ENCODE assay signal across 2 cellular contexts in genomic region chr2:137357641-137358040, GRCh38.
A peak's percentile ranks its signal among the peaks of the same experiment; 100 is the strongest.
TF ChIP-seq lines count a peak whose summit lies in the region.

No MANE protein-coding gene starts in this region.

TF ChIP-seq in HepG2, 621 proteins besides CTCF, POLR2A, EP300 and RAD21:
- TF ChIP-seq ZNF235 (CRISPR knock-in tag; IDR thresholded peaks at IDR 0.05; ENCODE audit: borderline replicate concordance): no peak
- 0 out of 2 replicates have a peak, but pooled peaks have one; percentile 5 for TF ChIP-seq CEBPB (IDR thresholded peaks at IDR 0.05; ENCODE audit: borderline replicate concordance, low read depth, low read length)
- no peak for TF ChIP-seq MYNN (CRISPR knock-in tag; IDR thresholded peaks at IDR 0.05; ENCODE audit: low read depth)

TF ChIP-seq in H1, 55 proteins besides CTCF, POLR2A, EP300 and RAD21:
- no peak for TF ChIP-seq BACH1 (IDR thresholded peaks at IDR 0.05; ENCODE audit: low read length)
- no peak for TF ChIP-seq BRCA1 (IDR thresholded peaks at IDR 0.05; ENCODE audit: low read depth, low read length)
- TF ChIP-seq CHD2 (IDR thresholded peaks at IDR 0.05; ENCODE audit: low read length): no peak
- TF ChIP-seq MAFK (IDR thresholded peaks at IDR 0.05; ENCODE audit: low read depth, low read length): no peak
- TF ChIP-seq, protein P1, sequence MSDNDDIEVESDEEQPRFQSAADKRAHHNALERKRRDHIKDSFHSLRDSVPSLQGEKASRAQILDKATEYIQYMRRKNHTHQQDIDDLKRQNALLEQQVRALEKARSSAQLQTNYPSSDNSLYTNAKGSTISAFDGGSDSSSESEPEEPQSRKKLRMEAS (IDR thresholded peaks at IDR 0.05): no peak
- no peak for TF ChIP-seq SP1 (IDR thresholded peaks at IDR 0.05; ENCODE audit: low read depth, low read length)
- TF ChIP-seq, protein P2, sequence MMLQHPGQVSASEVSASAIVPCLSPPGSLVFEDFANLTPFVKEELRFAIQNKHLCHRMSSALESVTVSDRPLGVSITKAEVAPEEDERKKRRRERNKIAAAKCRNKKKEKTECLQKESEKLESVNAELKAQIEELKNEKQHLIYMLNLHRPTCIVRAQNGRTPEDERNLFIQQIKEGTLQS (IDR thresholded peaks at IDR 0.05; ENCODE audit: insufficient read depth, low read depth, low read length): no peak
- TF ChIP-seq YY1 (IDR thresholded peaks at IDR 0.05; ENCODE audit: low read depth, low read length): no peak
- TF ChIP-seq CTBP2 (IDR thresholded peaks at IDR 0.05; ENCODE audit: borderline replicate concordance, insufficient read depth, insufficient read length, low read length): no peak
- TF ChIP-seq TAF7 (optimal IDR thresholded peaks at IDR 0.05; ENCODE audit: borderline replicate concordance, low read depth, low read length): no peak
- no peak for TF ChIP-seq ATF2 (IDR thresholded peaks at IDR 0.05; ENCODE audit: low read length)
- no peak for TF ChIP-seq NANOG (IDR thresholded peaks at IDR 0.05; ENCODE audit: insufficient read depth, low read depth, low read length, poor library complexity, severe bottlenecking)
- no peak for TF ChIP-seq EZH2 (IDR thresholded peaks at IDR 0.05; ENCODE audit: low read depth, low read length, severe bottlenecking)
- TF ChIP-seq SP2 (IDR thresholded peaks at IDR 0.05; ENCODE audit: low read length): no peak
- TF ChIP-seq SIRT6 (IDR thresholded peaks at IDR 0.05; ENCODE audit: low read length): no peak
